1 cellular context compared by ENCODE assay signal in the genomic region with DNA sequence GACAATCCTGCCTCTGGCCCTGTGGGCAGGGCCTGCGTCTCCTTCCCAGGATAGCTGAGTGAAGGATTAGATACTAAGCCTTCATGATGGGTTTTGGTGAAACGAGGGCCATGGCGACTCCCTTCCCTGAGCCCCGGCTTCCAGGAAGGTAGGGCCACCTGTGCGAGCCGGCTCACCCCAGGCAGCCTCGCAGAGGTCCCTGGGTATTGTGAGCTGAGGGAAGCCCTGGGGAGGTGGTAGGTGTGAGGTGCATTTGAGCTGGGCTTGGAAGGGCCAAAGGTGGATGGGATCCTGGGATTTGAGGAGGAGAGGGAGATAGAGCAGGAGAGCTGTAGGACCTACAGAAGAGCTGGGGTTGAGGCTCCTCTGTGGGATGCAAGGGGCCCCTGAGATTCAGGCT.
TF ChIP-seq lines count a peak whose summit lies in the region.

No MANE protein-coding gene starts in this region.

TF ChIP-seq in K562, 482 proteins besides CTCF, POLR2A, EP300 and RAD21:
- TF ChIP-seq EGR1 (conservative IDR thresholded peaks at IDR 0.05): no peak
- TF ChIP-seq THRB (CRISPR knock-in tag; conservative IDR thresholded peaks at IDR 0.05): 0 out of 2 replicates have a peak, but pooled peaks have one; percentile 55
- TF ChIP-seq MYNN (IDR thresholded peaks at IDR 0.05): 0 out of 2 replicates have a peak, but pooled peaks have one; percentile 13
- no peak for TF ChIP-seq MYNN (CRISPR knock-in tag; IDR thresholded peaks at IDR 0.05)
- peak; percentile 55; the same call in 1 of the 2 replicates for TF ChIP-seq POLR2G (IDR thresholded peaks at IDR 0.05; ENCODE audit: low read depth, low read length)
- peak; percentile 61; the same call in 1 of the 2 replicates for TF ChIP-seq POLR2AphosphoS2 (IDR thresholded peaks at IDR 0.05; ENCODE audit: low read length)
